ENCODE assay signal across 6 cellular contexts in genomic region chr16:67430504-67431076, GRCh38. TPM values are rescaled to one million over a fixed set of nuclear protein-coding genes. Genes with fewer than 3 reads are reported as not detected.
DNase-seq lines count a peak whose midpoint lies in the region; ATAC-seq and TF ChIP-seq lines count a peak whose summit lies in the region.

No MANE protein-coding gene starts in this region.

- H3K36me3 ChIP-seq in OCI-LY1 (ENCODE audit: insufficient read depth, low read length), result peaks cover 4% of the 10 kb centered on the region; the same call in 1 of the 2 replicates
- no peaks in the 10 kb centered on the region for H3K36me3 ChIP-seq in effector memory CD4-positive, alpha-beta T cell (ENCODE audit: control insufficient read depth, insufficient read depth, low read length)

- H3K27ac ChIP-seq in AG04450 (ENCODE audit: low read depth, low read length), result no peak overlapping the region
- no peak overlapping the region for H3K27ac ChIP-seq in OCI-LY1 (ENCODE audit: low read depth, low read length, poor library complexity, severe bottlenecking)
- H3K27ac ChIP-seq in effector memory CD4-positive, alpha-beta T cell (ENCODE audit: insufficient read depth, low read length, poor library complexity, severe bottlenecking), result no peak overlapping the region

- H3K79me2 ChIP-seq in OCI-LY1 (ENCODE audit: insufficient read depth, low read length), result no peaks in the 10 kb centered on the region

- no peaks in the 10 kb centered on the region for H3F3A ChIP-seq in OCI-LY1 (ENCODE audit: insufficient read depth, low read length)

- POLR2A ChIA-PET in AG04450 (lab: Yijun Ruan, JAX), result interaction anchor here (0.9 kb wide), 1 partner anchor 17 kb away, joined by 6 read pairs; no protein-coding TSS in a partner anchor

- CTCF ChIA-PET in AG04450 (lab: Charles Lee), result interaction anchor here (0.6 to 2.2 kb wide), 7 partner anchors 15 to 64 kb away, joined by 3 to 9 read pairs (median 6); no protein-coding TSS in a partner anchor

- no peaks in the 10 kb centered on the region for H4K20me1 ChIP-seq in OCI-LY1 (ENCODE audit: insufficient read depth, low read length)

- no peak for DNase-seq in AG04450 (ENCODE audit: low read depth, low spot score)
- DNase-seq in effector memory CD4-positive, alpha-beta T cell, result no peak
- DNase-seq in retina, result peak; percentile 63
- no peak for DNase-seq in SIG-M5 treated with dmso at 0.1 percent for 504 hours (lab: John Stamatoyannopoulos, UW; ENCODE audit: unreplicated experiment)

- H3K27me3 ChIP-seq in AG04450 (ENCODE audit: control insufficient read depth, insufficient read depth, low read length), result peaks cover 37% of the 10 kb centered on the region
- peaks cover 8% of the 10 kb centered on the region; the same call in 1 of the 2 replicates for H3K27me3 ChIP-seq in OCI-LY1 (ENCODE audit: insufficient read depth, low read length)
- peaks cover 23% of the 10 kb centered on the region for H3K27me3 ChIP-seq in effector memory CD4-positive, alpha-beta T cell (replicated peaks; ENCODE audit: control insufficient read depth, insufficient read depth, low read length, poor library complexity, severe bottlenecking)

- peaks cover 5% of the 10 kb centered on the region for H3K4me1 ChIP-seq in OCI-LY1 (ENCODE audit: insufficient read depth, low read length, severe bottlenecking)
- H3K4me1 ChIP-seq in effector memory CD4-positive, alpha-beta T cell (ENCODE audit: control insufficient read depth, insufficient read depth, low read length, poor library complexity, severe bottlenecking), result peaks cover 6% of the 10 kb centered on the region

- peak overlapping the region; percentile 76 for H3K4me2 ChIP-seq in OCI-LY1 (ENCODE audit: low read length)

- H3K4me3 ChIP-seq in AG04450 (ENCODE audit: low read depth, low read length) (peak overlapping the region; percentile 44), OCI-LY1 (ENCODE audit: low read depth, low read length, poor library complexity, severe bottlenecking) (peak overlapping the region; percentile 56)
- H3K4me3 ChIP-seq in effector memory CD4-positive, alpha-beta T cell (ENCODE audit: insufficient read depth, low read depth, low read length, poor library complexity, severe bottlenecking), result peak overlapping the region; percentile 47

- TF ChIP-seq CTCF in AG04450 (IDR thresholded peaks at IDR 0.05; ENCODE audit: low read depth, low read length) (no peak), OCI-LY1 (IDR thresholded peaks at IDR 0.05; ENCODE audit: low read length) (no peak)

- H3K9me3 ChIP-seq in AG04450 (ENCODE audit: control insufficient read depth, insufficient read depth, low read length) (no peaks in the 10 kb centered on the region), OCI-LY1 (ENCODE audit: low read length) (no peaks in the 10 kb centered on the region)
- H3K9me3 ChIP-seq in effector memory CD4-positive, alpha-beta T cell (ENCODE audit: control insufficient read depth, low read length), result no peaks in the 10 kb centered on the region

- H3K9me2 ChIP-seq in OCI-LY1 (ENCODE audit: low read depth, low read length), result no peaks in the 10 kb centered on the region

- no peak overlapping the region for H3K9ac ChIP-seq in OCI-LY1 (ENCODE audit: low read length)

- ATAC-seq in GM21723 (IDR thresholded peaks at IDR 0.05; ENCODE audit: unreplicated experiment), result no peak

- no peak overlapping the region for H2AFZ ChIP-seq in OCI-LY1 (ENCODE audit: low read length)

RNA-seq across cellular contexts. Expression of gene HSD11B2, which starts 0.3 kb away (rescaled TPM):
- polyA plus RNA-seq in AG04450 (2011; rRNA removed), result 0.07 TPM in 1 of 2 replicates, not detected in the other
- not detected in 2 replicates for polyA minus RNA-seq in AG04450 (2011; rRNA and poly(A)+ RNA removed)

RNA-seq across cellular contexts. Expression of gene ZDHHC1, which starts 14.3 kb away (rescaled TPM):
- polyA plus RNA-seq in AG04450 (2011; rRNA removed), result 1.9 and 2.7 TPM in 2 replicates
- polyA minus RNA-seq in AG04450 (2011; rRNA and poly(A)+ RNA removed), result 2.6 and 4.6 TPM in 2 replicates

RNA-seq across cellular contexts. Expression of gene TPPP3, which starts 37.3 kb away (rescaled TPM):
- 1.5 TPM in 2 replicates for polyA plus RNA-seq in AG04450 (2011; rRNA removed)
- polyA minus RNA-seq in AG04450 (2011; rRNA and poly(A)+ RNA removed), result 0.70 TPM in 1 of 2 replicates, not detected in the other

RNA-seq across cellular contexts. Expression of gene ATP6V0D1, which starts 50.4 kb away (rescaled TPM):
- polyA plus RNA-seq in AG04450 (2011; rRNA removed), result 101 and 121 TPM in 2 replicates
- polyA minus RNA-seq in AG04450 (2011; rRNA and poly(A)+ RNA removed), result 164 and 206 TPM in 2 replicates

RNA-seq across cellular contexts. Expression of gene AGRP, which starts 52.8 kb away (rescaled TPM):
- not detected in 2 replicates for polyA plus RNA-seq in AG04450 (2011; rRNA removed)
- not detected in 2 replicates for polyA minus RNA-seq in AG04450 (2011; rRNA and poly(A)+ RNA removed)
